22 cellular contexts compared by ENCODE assay signal in genomic region chr10:3659518-3659917, GRCh38.
DNase-seq lines count a peak whose midpoint lies in the region; ATAC-seq and TF ChIP-seq lines count a peak whose summit lies in the region.
"Had no signal": no experiment of that assay in that cellular context is flagged by ENCODE, and none has a peak within 500 bp of the region (broad histone marks: within the 10 kb centered on the region; RNA-seq: fewer than 3 reads in every experiment).

No MANE protein-coding gene starts in this region.

- H3K9ac ChIP-seq in HUES64 (ENCODE audit: low read depth, low read length) = no peak overlapping the region
- H3K9ac ChIP-seq in mesendoderm (ENCODE audit: low read length) = no peak overlapping the region
- H3K9ac ChIP-seq: BLaER1 treated with 17β-estradiol and CSF1 and Interleukin-3, amounts not matched to agents 10 nM and 100 nM; GM23248 had no signal

- H4K20me1 ChIP-seq in GM23338 (replicated peaks; ENCODE audit: insufficient read depth) = no peaks in the 10 kb centered on the region
- H4K20me1 ChIP-seq: BLaER1 treated with 17β-estradiol and CSF1 and Interleukin-3, amounts not matched to agents 10 nM and 100 nM had no signal

- WGBS in HUES64 = 86% methylated on average over 3 of the region's 3 CpGs
- WGBS in mesendoderm (ENCODE audit: extremely low coverage, insufficient coverage, low lambda C conversion rate) = no CpG with 5 or more reads among the region's 3 CpGs

- peak overlapping the region; percentile 15 for H3K23ac ChIP-seq in mesendoderm (ENCODE audit: low read length)

- H3K27me3 Mint-ChIP-seq in Caco-2 (ENCODE audit: insufficient read depth, unreplicated experiment) (no peaks in the 10 kb centered on the region), GM23338 (ENCODE audit: insufficient read depth, low read depth, poor library complexity) (peaks cover 2% of the 10 kb centered on the region), osteocyte (ENCODE audit: unreplicated experiment) (no peaks in the 10 kb centered on the region)

- H2BK15ac ChIP-seq in mesendoderm (replicated peaks; ENCODE audit: low read depth) = no peak overlapping the region

- no peak for TF ChIP-seq CTCF in Caco-2 (IDR thresholded peaks at IDR 0.05; ENCODE audit: insufficient read depth in 1 of 2, low read depth in 1 of 2, low read length in 1 of 2, severe bottlenecking in 1 of 2, unreplicated experiment in 1 of 2)
- TF ChIP-seq CTCF in GM23338 (conservative IDR thresholded peaks at IDR 0.05; ENCODE audit: low read depth in 2 of 2) = no peak
- TF ChIP-seq CTCF in osteocyte (IDR thresholded peaks at IDR 0.05) = no peak

- CTCF ChIA-PET in Caco-2 (lab: Charles Lee) = interaction anchor here (1.0 kb wide), 1 partner anchor 27 kb away, joined by 4 read pairs; no protein-coding TSS in a partner anchor

- POLR2A ChIA-PET in Caco-2 (lab: Charles Lee) = interaction anchor here (0.5 to 1.4 kb wide), 3 partner anchors 9 to 125 kb away, joined by 4 to 8 read pairs (median 4); partner anchors contain the start of gene KLF6

- peak overlapping the region; percentile 93 for H2AK5ac ChIP-seq in mesendoderm (ENCODE audit: low read length)

- H3K4me3 Mint-ChIP-seq in Caco-2 (ENCODE audit: unreplicated experiment) (no peak overlapping the region), GM23338 (no peak overlapping the region), osteocyte (ENCODE audit: unreplicated experiment) (no peak overlapping the region)
- H3K4me3 Mint-ChIP-seq: CD14-positive monocyte; CD4-positive, alpha-beta T cell; CD8-positive, alpha-beta memory T cell; HFFc6 had no signal

- no TSS peak for BruUV-seq in Caco-2 (replicated peaks; lab: Mats Ljungman, UMichigan)

- H3K56ac ChIP-seq in mesendoderm (ENCODE audit: low read length) = peak overlapping the region; percentile 74

- H3K27ac Mint-ChIP-seq in Caco-2 (ENCODE audit: unreplicated experiment) = peak overlapping the region; percentile 90
- H3K27ac Mint-ChIP-seq in GM23338 = no peak overlapping the region
- H3K27ac Mint-ChIP-seq in osteocyte (ENCODE audit: unreplicated experiment) = no peak overlapping the region
- H3K27ac Mint-ChIP-seq: CD14-positive monocyte; CD4-positive, alpha-beta T cell; CD8-positive, alpha-beta memory T cell; HFFc6 had no signal

- no peaks in the 10 kb centered on the region for H3K79me2 ChIP-seq in GM23338 (replicated peaks; ENCODE audit: insufficient read depth)
- H3K79me2 ChIP-seq in mesendoderm (ENCODE audit: control insufficient read depth, insufficient read depth, low read length) = no peaks in the 10 kb centered on the region

- peak overlapping the region; percentile 46 for H3K18ac ChIP-seq in mesendoderm (ENCODE audit: low read length)

- no peak overlapping the region for H4K8ac ChIP-seq in mesendoderm (ENCODE audit: low read depth, low read length)

- no peaks in the 10 kb centered on the region for H3K27me3 ChIP-seq in Caco-2 (replicated peaks; ENCODE audit: control insufficient read depth, insufficient read depth, low read length)
- H3K27me3 ChIP-seq in GM23338 (ENCODE audit: insufficient read depth) = no peaks in the 10 kb centered on the region
- H3K27me3 ChIP-seq in HUES64 (ENCODE audit: insufficient read depth, low read length) = no peaks in the 10 kb centered on the region
- H3K27me3 ChIP-seq in mesendoderm (ENCODE audit: insufficient read depth, low read length, poor library complexity) = no peaks in the 10 kb centered on the region
- H3K27me3 ChIP-seq: BE2C; BLaER1 treated with 17β-estradiol and CSF1 and Interleukin-3, amounts not matched to agents 10 nM and 100 nM had no signal

- H2BK5ac ChIP-seq in mesendoderm (ENCODE audit: low read length) = peak overlapping the region; percentile 87

- peaks cover 28% of the 10 kb centered on the region for H3K4me1 Mint-ChIP-seq in Caco-2 (ENCODE audit: low read depth, unreplicated experiment)
- H3K4me1 Mint-ChIP-seq in GM23338 = peaks cover 10% of the 10 kb centered on the region
- H3K4me1 Mint-ChIP-seq in osteocyte (ENCODE audit: unreplicated experiment) = peaks cover 2% of the 10 kb centered on the region

- peaks cover 7% of the 10 kb centered on the region; the same call in 1 of the 2 replicates for H3K9me3 ChIP-seq in Caco-2
- peaks cover 7% of the 10 kb centered on the region; the same call in 1 of the 2 replicates for H3K9me3 ChIP-seq in HUES64 (ENCODE audit: insufficient read depth, low read depth, low read length)
- H3K9me3 ChIP-seq: A549, BE2C had no signal

- H2BK120ac ChIP-seq in mesendoderm (ENCODE audit: low read depth, low read length) = no peak overlapping the region

- H2AFZ ChIP-seq in GM23338 = 0 out of 2 replicates have a peak overlapping the region, but pooled peaks have one; percentile 14
- H2AFZ ChIP-seq: GM23248 had no signal

- no peak overlapping the region for H3K4me3 ChIP-seq in Caco-2 (ENCODE audit: low read depth, low read length)
- H3K4me3 ChIP-seq in GM23338 = no peak overlapping the region
- no peak overlapping the region for H3K4me3 ChIP-seq in HUES64 (ENCODE audit: low read length)
- no peak overlapping the region for H3K4me3 ChIP-seq in mesendoderm (ENCODE audit: low read length)
- H3K4me3 ChIP-seq: A549; BLaER1 treated with 17β-estradiol and CSF1 and Interleukin-3, amounts not matched to agents 10 nM and 100 nM; GM23248; HAP-1 had no signal

- no peaks in the 10 kb centered on the region for H3K79me1 ChIP-seq in mesendoderm (ENCODE audit: low read length)

- peak; percentile 63 to 67 for DNase-seq in Caco-2
- no peak for DNase-seq in GM23338 (ENCODE audit: low spot score)
- DNase-seq in mesendoderm = peak; percentile 96
- no peak for DNase-seq in HK-2 (ENCODE audit: unreplicated experiment)
- no peak for DNase-seq in osteocyte (ENCODE audit: extremely low spot score, unreplicated experiment)
- no peak for DNase-seq in NCI-H2107 treated with DMSO at 0.1 percent for 48 hours (lab: John Stamatoyannopoulos, UW; ENCODE audit: unreplicated experiment)
- DNase-seq in hypothalamus (lab: John Stamatoyannopoulos, UW) = no peak
- DNase-seq: 8988T; ACHN; AML-193; BE2C; Calu3; CD4-positive, alpha-beta T cell; CD8-positive, alpha-beta memory T cell; DMS79 treated with DMSO at 0.1 percent for 48 hours; GM23248; HFFc6 had no signal

- H3K4me2 ChIP-seq in GM23338 (no peak overlapping the region), mesendoderm (ENCODE audit: low read length) (no peak overlapping the region)
- H3K4me2 ChIP-seq: A549; BLaER1 treated with 17β-estradiol and CSF1 and Interleukin-3, amounts not matched to agents 10 nM and 100 nM had no signal

- H3K27ac ChIP-seq in GM23338 (ENCODE audit: low read depth) = no peak overlapping the region
- peak overlapping the region; percentile 38; the same call in 1 of the 2 replicates for H3K27ac ChIP-seq in HUES64 (ENCODE audit: low read depth, low read length)
- peak overlapping the region; percentile 75 for H3K27ac ChIP-seq in mesendoderm (ENCODE audit: low read depth, low read length)
- H3K27ac ChIP-seq: BLaER1 treated with 17β-estradiol and CSF1 and Interleukin-3, amounts not matched to agents 10 nM and 100 nM; GM23248 had no signal

- H3K9me3 Mint-ChIP-seq in Caco-2 (ENCODE audit: unreplicated experiment) (peaks cover 21% of the 10 kb centered on the region), GM23338 (peaks cover 22% of the 10 kb centered on the region), osteocyte (ENCODE audit: unreplicated experiment) (no peaks in the 10 kb centered on the region)
- H3K9me3 Mint-ChIP-seq: CD4-positive, alpha-beta T cell; HFFc6 had no signal

- peaks cover 13% of the 10 kb centered on the region; the same call in 1 of the 2 replicates for H3K9me2 ChIP-seq in GM23338 (ENCODE audit: insufficient read depth)

- H3K4me1 ChIP-seq in Caco-2 (peaks cover 23% of the 10 kb centered on the region), GM23338 (ENCODE audit: insufficient read depth) (no peaks in the 10 kb centered on the region), HUES64 (ENCODE audit: insufficient read depth, low read length) (peaks cover 9% of the 10 kb centered on the region), mesendoderm (ENCODE audit: control insufficient read depth, low read depth, low read length) (peaks cover 12% of the 10 kb centered on the region)
- H3K4me1 ChIP-seq: BE2C, HAP-1 had no signal

- H3K36me3 Mint-ChIP-seq in Caco-2 (ENCODE audit: insufficient read depth, unreplicated experiment) (peaks cover 6% of the 10 kb centered on the region), GM23338 (ENCODE audit: low read depth) (peaks cover 6% of the 10 kb centered on the region; the same call in 2 of the 3 replicates), osteocyte (ENCODE audit: unreplicated experiment) (no peaks in the 10 kb centered on the region)
- H3K36me3 Mint-ChIP-seq: CD14-positive monocyte had no signal

- no peak for ATAC-seq in GM23338
- ATAC-seq: A549 had no signal

- no peaks in the 10 kb centered on the region for H3F3A ChIP-seq in GM23338 (replicated peaks; ENCODE audit: low read depth)

- no peak overlapping the region for H3K4ac ChIP-seq in mesendoderm (ENCODE audit: low read depth, low read length)

- intact Hi-C loops in Caco-2 (cut with micrococcal nuclease; ENCODE audit: unreplicated experiment) = loop anchor here (1.0 to 5.0 kb wide), 2 partner anchors 81 to 103 kb away; no protein-coding TSS in a partner anchor

- H4K5ac ChIP-seq in mesendoderm (ENCODE audit: low read length) = no peak overlapping the region

- no peaks in the 10 kb centered on the region for H3K36me3 ChIP-seq in Caco-2 (ENCODE audit: control insufficient read depth, insufficient read depth, low read length)
- H3K36me3 ChIP-seq in GM23338 (ENCODE audit: insufficient read depth) = no peaks in the 10 kb centered on the region
- no peaks in the 10 kb centered on the region for H3K36me3 ChIP-seq in HUES64 (ENCODE audit: insufficient read depth, low read length)
- H3K36me3 ChIP-seq in mesendoderm (ENCODE audit: control insufficient read depth, insufficient read depth, low read length) = no peaks in the 10 kb centered on the region
- H3K36me3 ChIP-seq: BE2C; BLaER1 treated with 17β-estradiol and CSF1 and Interleukin-3, amounts not matched to agents 10 nM and 100 nM; HAP-1 had no signal

TF ChIP-seq in GM23338, 12 proteins besides CTCF, POLR2A, EP300 and RAD21:
- TF ChIP-seq POLR2AphosphoS5 (IDR thresholded peaks at IDR 0.05; ENCODE audit: low read depth) = no peak

Comparison
In these comparisons a context has a peak if more than half of its experiments do, and no peak if none do; other contexts are left out.
1. DNase-seq: peak in Caco-2 (2 of 2) and mesendoderm (single experiment); none in GM23338 (single experiment), HK-2 (single experiment), osteocyte (single experiment), NCI-H2107 treated with DMSO at 0.1 percent for 48 hours (single experiment) and hypothalamus (0 of 51).